Comparison of ENCODE assay signal across 8 cellular contexts in genomic region chr17:44775838-44776621, GRCh38. TPM values are rescaled to one million over a fixed set of nuclear protein-coding genes. Genes with fewer than 3 reads are reported as not detected.
DNase-seq lines count a peak whose midpoint lies in the region; ATAC-seq, FAIRE-seq and TF ChIP-seq lines count a peak whose summit lies in the region.

No MANE protein-coding gene starts in this region.

- no peak for DNase-seq in GM12891 (ENCODE audit: insufficient read length, low spot score)
- DNase-seq in WERI-Rb-1, result peak; percentile 100
- no peak for DNase-seq in progenitor cell of endocrine pancreas (ENCODE audit: low spot score, unreplicated experiment)
- no peak for DNase-seq in NCI-H1694 (lab: John Stamatoyannopoulos, UW)
- no peak for DNase-seq in stimulated activated naive CD4-positive, alpha-beta T cell (lab: John Stamatoyannopoulos, UW)

- peaks cover 33% of the 10 kb centered on the region for H3K27me3 Mint-ChIP-seq in progenitor cell of endocrine pancreas

- peak overlapping the region; percentile 78 for H3K4me3 Mint-ChIP-seq in progenitor cell of endocrine pancreas (ENCODE audit: low read depth)

- no peaks in the 10 kb centered on the region for H3K9me3 Mint-ChIP-seq in progenitor cell of endocrine pancreas (ENCODE audit: low read depth)

- peak; percentile 60 for FAIRE-seq in GM12891 (lab: Jason Lieb, UNC)

- no peaks in the 10 kb centered on the region for H3K36me3 Mint-ChIP-seq in progenitor cell of endocrine pancreas (ENCODE audit: insufficient read depth)

- H3K4me3 ChIP-seq in WERI-Rb-1 (ENCODE audit: low read depth, low read length) (peak overlapping the region; percentile 30), gastroesophageal sphincter (peak overlapping the region; percentile 29 to 66)

- H3K36me3 ChIP-seq in WERI-Rb-1 (peaks cover 24% of the 10 kb centered on the region), gastroesophageal sphincter (no peaks in the 10 kb centered on the region)

- TF ChIP-seq EP300 in gastroesophageal sphincter (IDR thresholded peaks at IDR 0.05), result no peak

- H3K27ac Mint-ChIP-seq in progenitor cell of endocrine pancreas, result no peak overlapping the region

- TF ChIP-seq POLR2A in GM12891 (IDR thresholded peaks at IDR 0.05; ENCODE audit: low read depth, low read length), result no peak
- no peak for TF ChIP-seq POLR2A in gastroesophageal sphincter (IDR thresholded peaks at IDR 0.05)

- TF ChIP-seq CTCF in WERI-Rb-1 (IDR thresholded peaks at IDR 0.05; ENCODE audit: low read depth, low read length) (no peak), gastroesophageal sphincter (IDR thresholded peaks at IDR 0.05) (no peak), progenitor cell of endocrine pancreas (IDR thresholded peaks at IDR 0.05; ENCODE audit: unreplicated experiment) (no peak)

- H3K27me3 ChIP-seq in WERI-Rb-1 (ENCODE audit: insufficient read depth, low read depth, severe bottlenecking), result no peaks in the 10 kb centered on the region
- H3K27me3 ChIP-seq in gastroesophageal sphincter, result peaks cover 35% of the 10 kb centered on the region

- H3K4me1 ChIP-seq in gastroesophageal sphincter, result peaks cover 0 to 40% (median 16%) of the 10 kb centered on the region in 3 donors

- peak; percentile 3 for ATAC-seq in HG02870 (IDR thresholded peaks at IDR 0.05; ENCODE audit: unreplicated experiment)
- ATAC-seq in gastroesophageal sphincter, result peak; percentile 38
- no peak for ATAC-seq in GM18858 (IDR thresholded peaks at IDR 0.05; ENCODE audit: unreplicated experiment)

- H3K9me3 ChIP-seq in WERI-Rb-1 (ENCODE audit: severe bottlenecking) (no peaks in the 10 kb centered on the region), gastroesophageal sphincter (no peaks in the 10 kb centered on the region)

- H3K27ac ChIP-seq in WERI-Rb-1, result peak overlapping the region; percentile 42; the same call in 1 of the 2 replicates
- H3K27ac ChIP-seq in gastroesophageal sphincter, result peak overlapping the region in 3 of 4 donors; percentile 77 to 82 (median 82)

- H3K4me1 Mint-ChIP-seq in progenitor cell of endocrine pancreas (ENCODE audit: low read depth), result no peaks in the 10 kb centered on the region

- 0 to 2% methylated on average over 2 to 10 of the region's 43 CpGs for WGBS in gastroesophageal sphincter (ENCODE audit: low coverage in 1 of 2), 2 donors

TF ChIP-seq in GM12891, 5 proteins besides CTCF, POLR2A, EP300 and RAD21:
- no peak for TF ChIP-seq POU2F2 (IDR thresholded peaks at IDR 0.05; ENCODE audit: low read depth, low read length)
- TF ChIP-seq TAF1 (IDR thresholded peaks at IDR 0.05; ENCODE audit: low read depth, low read length), result no peak
- TF ChIP-seq POLR2AphosphoS5 (IDR thresholded peaks at IDR 0.05; ENCODE audit: low read depth, low read length), result no peak
- no peak for TF ChIP-seq PAX5 (IDR thresholded peaks at IDR 0.05; ENCODE audit: insufficient read depth, low read length, severe bottlenecking)

RNA-seq across cellular contexts. Expression of gene ADAM11, which starts 17.2 kb away (rescaled TPM):
- 0.22 TPM for polyA plus RNA-seq in GM12891 (2012; ENCODE audit: low read depth, missing spikeins)
- total RNA-seq in gastroesophageal sphincter, result 1 to 10 TPM in 3 of 4 donors, under 1 TPM in 1; 0.10 to 4.2 (median 1.3) TPM
- 1.4 and 2.4 TPM in 2 replicates for total RNA-seq in progenitor cell of endocrine pancreas

RNA-seq across cellular contexts. Expression of gene GJC1, which starts 54.1 kb away (rescaled TPM):
- 1.9 TPM for polyA plus RNA-seq in GM12891 (2012; ENCODE audit: low read depth, missing spikeins)
- total RNA-seq in gastroesophageal sphincter (10 to 100 TPM; 28.2 to 78.3 (median 44.5) TPM), progenitor cell of endocrine pancreas (75.2 and 76.5 TPM in 2 replicates)
